ENCODE assay signal across 1 cellular context in the genomic region with DNA sequence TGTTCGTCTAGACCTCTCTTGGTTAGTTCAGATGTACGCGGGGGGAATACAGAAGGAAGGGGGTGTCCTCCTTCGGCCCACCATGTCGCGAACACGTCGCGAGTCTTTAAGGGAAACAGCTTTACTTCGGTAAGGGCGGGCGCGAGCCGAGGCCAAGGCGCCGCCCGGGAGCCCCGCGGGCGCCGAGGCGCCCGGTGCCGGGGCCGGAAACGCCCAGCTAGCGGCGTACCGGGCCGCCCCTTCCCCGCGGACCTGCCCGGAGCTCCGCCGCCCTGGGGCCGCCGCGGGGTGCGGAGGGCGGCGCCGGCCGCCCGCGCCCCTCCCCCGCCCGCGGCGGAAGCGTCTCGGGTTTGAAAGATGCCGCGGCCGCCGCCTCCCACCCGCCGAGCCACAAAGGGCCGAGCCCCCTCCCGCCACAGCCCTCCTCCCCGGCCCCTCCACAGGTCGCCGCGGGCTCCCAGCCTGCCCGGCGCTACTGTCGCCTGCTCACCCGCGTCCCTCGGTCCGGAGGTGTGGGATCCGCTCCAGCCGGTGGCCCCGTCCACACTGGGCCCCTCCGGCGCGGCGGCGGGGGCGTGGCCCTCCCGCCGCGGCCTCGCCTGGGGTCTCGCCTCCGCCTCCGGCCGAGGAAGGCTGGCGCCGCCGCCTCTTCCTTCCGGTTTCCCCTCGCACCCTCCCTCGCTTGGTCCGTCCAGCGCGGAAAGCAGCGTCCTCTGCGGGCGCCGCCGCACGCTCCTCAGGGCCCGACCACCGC.
TF ChIP-seq lines count a peak whose summit lies in the region.

A gene (minus strand): TSS at position 715 of the 754 bp plus-strand sequence. CDS start 12,156 bp downstream, outside the sequence.

TF ChIP-seq in K562, 482 proteins besides CTCF, POLR2A, EP300 and RAD21 (continued from another document and continues in another):
- TF ChIP-seq, protein P1, sequence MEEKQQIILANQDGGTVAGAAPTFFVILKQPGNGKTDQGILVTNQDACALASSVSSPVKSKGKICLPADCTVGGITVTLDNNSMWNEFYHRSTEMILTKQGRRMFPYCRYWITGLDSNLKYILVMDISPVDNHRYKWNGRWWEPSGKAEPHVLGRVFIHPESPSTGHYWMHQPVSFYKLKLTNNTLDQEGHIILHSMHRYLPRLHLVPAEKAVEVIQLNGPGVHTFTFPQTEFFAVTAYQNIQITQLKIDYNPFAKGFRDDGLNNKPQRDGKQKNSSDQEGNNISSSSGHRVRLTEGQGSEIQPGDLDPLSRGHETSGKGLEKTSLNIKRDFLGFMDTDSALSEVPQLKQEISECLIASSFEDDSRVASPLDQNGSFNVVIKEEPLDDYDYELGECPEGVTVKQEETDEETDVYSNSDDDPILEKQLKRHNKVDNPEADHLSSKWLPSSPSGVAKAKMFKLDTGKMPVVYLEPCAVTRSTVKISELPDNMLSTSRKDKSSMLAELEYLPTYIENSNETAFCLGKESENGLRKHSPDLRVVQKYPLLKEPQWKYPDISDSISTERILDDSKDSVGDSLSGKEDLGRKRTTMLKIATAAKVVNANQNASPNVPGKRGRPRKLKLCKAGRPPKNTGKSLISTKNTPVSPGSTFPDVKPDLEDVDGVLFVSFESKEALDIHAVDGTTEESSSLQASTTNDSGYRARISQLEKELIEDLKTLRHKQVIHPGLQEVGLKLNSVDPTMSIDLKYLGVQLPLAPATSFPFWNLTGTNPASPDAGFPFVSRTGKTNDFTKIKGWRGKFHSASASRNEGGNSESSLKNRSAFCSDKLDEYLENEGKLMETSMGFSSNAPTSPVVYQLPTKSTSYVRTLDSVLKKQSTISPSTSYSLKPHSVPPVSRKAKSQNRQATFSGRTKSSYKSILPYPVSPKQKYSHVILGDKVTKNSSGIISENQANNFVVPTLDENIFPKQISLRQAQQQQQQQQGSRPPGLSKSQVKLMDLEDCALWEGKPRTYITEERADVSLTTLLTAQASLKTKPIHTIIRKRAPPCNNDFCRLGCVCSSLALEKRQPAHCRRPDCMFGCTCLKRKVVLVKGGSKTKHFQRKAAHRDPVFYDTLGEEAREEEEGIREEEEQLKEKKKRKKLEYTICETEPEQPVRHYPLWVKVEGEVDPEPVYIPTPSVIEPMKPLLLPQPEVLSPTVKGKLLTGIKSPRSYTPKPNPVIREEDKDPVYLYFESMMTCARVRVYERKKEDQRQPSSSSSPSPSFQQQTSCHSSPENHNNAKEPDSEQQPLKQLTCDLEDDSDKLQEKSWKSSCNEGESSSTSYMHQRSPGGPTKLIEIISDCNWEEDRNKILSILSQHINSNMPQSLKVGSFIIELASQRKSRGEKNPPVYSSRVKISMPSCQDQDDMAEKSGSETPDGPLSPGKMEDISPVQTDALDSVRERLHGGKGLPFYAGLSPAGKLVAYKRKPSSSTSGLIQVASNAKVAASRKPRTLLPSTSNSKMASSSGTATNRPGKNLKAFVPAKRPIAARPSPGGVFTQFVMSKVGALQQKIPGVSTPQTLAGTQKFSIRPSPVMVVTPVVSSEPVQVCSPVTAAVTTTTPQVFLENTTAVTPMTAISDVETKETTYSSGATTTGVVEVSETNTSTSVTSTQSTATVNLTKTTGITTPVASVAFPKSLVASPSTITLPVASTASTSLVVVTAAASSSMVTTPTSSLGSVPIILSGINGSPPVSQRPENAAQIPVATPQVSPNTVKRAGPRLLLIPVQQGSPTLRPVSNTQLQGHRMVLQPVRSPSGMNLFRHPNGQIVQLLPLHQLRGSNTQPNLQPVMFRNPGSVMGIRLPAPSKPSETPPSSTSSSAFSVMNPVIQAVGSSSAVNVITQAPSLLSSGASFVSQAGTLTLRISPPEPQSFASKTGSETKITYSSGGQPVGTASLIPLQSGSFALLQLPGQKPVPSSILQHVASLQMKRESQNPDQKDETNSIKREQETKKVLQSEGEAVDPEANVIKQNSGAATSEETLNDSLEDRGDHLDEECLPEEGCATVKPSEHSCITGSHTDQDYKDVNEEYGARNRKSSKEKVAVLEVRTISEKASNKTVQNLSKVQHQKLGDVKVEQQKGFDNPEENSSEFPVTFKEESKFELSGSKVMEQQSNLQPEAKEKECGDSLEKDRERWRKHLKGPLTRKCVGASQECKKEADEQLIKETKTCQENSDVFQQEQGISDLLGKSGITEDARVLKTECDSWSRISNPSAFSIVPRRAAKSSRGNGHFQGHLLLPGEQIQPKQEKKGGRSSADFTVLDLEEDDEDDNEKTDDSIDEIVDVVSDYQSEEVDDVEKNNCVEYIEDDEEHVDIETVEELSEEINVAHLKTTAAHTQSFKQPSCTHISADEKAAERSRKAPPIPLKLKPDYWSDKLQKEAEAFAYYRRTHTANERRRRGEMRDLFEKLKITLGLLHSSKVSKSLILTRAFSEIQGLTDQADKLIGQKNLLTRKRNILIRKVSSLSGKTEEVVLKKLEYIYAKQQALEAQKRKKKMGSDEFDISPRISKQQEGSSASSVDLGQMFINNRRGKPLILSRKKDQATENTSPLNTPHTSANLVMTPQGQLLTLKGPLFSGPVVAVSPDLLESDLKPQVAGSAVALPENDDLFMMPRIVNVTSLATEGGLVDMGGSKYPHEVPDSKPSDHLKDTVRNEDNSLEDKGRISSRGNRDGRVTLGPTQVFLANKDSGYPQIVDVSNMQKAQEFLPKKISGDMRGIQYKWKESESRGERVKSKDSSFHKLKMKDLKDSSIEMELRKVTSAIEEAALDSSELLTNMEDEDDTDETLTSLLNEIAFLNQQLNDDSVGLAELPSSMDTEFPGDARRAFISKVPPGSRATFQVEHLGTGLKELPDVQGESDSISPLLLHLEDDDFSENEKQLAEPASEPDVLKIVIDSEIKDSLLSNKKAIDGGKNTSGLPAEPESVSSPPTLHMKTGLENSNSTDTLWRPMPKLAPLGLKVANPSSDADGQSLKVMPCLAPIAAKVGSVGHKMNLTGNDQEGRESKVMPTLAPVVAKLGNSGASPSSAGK (IDR thresholded peaks at IDR 0.05): no peak
- TF ChIP-seq SIN3B (IDR thresholded peaks at IDR 0.05; ENCODE audit: low read depth) (peak; percentile 28; the same call in 1 of the 2 replicates), PHB (CRISPR knock-in tag; IDR thresholded peaks at IDR 0.05) (no peak), FOXJ3 (CRISPR knock-in tag; IDR thresholded peaks at IDR 0.05) (no peak), SIX5 (IDR thresholded peaks at IDR 0.05; ENCODE audit: borderline replicate concordance in 1 of 2, insufficient read depth in 1 of 2, low read depth in 1 of 2, low read length in 2 of 2) (no peak), TSC22D4 (tag; IDR thresholded peaks at IDR 0.05) (no peak), SAFB (IDR thresholded peaks at IDR 0.05; ENCODE audit: borderline replicate concordance, low read depth, low read length) (no peak; the same call in 1 of the 2 replicates), LARP7 (IDR thresholded peaks at IDR 0.05) (no peak), HDGF (IDR thresholded peaks at IDR 0.05) (no peak), RUNX1 (IDR thresholded peaks at IDR 0.05; ENCODE audit: low read depth) (no peak), POU5F1 (IDR thresholded peaks at IDR 0.05; ENCODE audit: borderline replicate concordance, low read depth, low read length, partially characterized antibody) (no peak), ETS2 (tag; IDR thresholded peaks at IDR 0.05; ENCODE audit: borderline replicate concordance, poor library complexity, severe bottlenecking) (no peak), TAF15 (IDR thresholded peaks at IDR 0.05; ENCODE audit: low read depth, low read length) (no peak), HNRNPK (IDR thresholded peaks at IDR 0.05; ENCODE audit: low read depth, low read length, poor library complexity, severe bottlenecking) (no peak), FUS (optimal IDR thresholded peaks at IDR 0.05; ENCODE audit: low read depth, low read length) (peak; percentile 39), RBM14 (IDR thresholded peaks at IDR 0.05; ENCODE audit: borderline replicate concordance, insufficient read depth, low read depth, low read length) (no peak), CBX1 (IDR thresholded peaks at IDR 0.05; ENCODE audit: low read depth) (no peak), FOXK2 (conservative IDR thresholded peaks at IDR 0.05 in 1 of 2, IDR thresholded peaks at IDR 0.05 in 1 of 2; ENCODE audit: low read depth in 2 of 2) (no peak), EP400 (IDR thresholded peaks at IDR 0.05) (no peak), EZH2 (IDR thresholded peaks at IDR 0.05; ENCODE audit: borderline replicate concordance, low read depth, low read length) (no peak), TEAD2 (tag; IDR thresholded peaks at IDR 0.05) (no peak), CBFB (CRISPR knock-in tag; IDR thresholded peaks at IDR 0.05) (no peak)
- TF ChIP-seq, protein P2, sequence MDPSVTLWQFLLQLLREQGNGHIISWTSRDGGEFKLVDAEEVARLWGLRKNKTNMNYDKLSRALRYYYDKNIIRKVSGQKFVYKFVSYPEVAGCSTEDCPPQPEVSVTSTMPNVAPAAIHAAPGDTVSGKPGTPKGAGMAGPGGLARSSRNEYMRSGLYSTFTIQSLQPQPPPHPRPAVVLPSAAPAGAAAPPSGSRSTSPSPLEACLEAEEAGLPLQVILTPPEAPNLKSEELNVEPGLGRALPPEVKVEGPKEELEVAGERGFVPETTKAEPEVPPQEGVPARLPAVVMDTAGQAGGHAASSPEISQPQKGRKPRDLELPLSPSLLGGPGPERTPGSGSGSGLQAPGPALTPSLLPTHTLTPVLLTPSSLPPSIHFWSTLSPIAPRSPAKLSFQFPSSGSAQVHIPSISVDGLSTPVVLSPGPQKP (CRISPR knock-in tag; IDR thresholded peaks at IDR 0.05): no peak
- TF ChIP-seq, protein P3, sequence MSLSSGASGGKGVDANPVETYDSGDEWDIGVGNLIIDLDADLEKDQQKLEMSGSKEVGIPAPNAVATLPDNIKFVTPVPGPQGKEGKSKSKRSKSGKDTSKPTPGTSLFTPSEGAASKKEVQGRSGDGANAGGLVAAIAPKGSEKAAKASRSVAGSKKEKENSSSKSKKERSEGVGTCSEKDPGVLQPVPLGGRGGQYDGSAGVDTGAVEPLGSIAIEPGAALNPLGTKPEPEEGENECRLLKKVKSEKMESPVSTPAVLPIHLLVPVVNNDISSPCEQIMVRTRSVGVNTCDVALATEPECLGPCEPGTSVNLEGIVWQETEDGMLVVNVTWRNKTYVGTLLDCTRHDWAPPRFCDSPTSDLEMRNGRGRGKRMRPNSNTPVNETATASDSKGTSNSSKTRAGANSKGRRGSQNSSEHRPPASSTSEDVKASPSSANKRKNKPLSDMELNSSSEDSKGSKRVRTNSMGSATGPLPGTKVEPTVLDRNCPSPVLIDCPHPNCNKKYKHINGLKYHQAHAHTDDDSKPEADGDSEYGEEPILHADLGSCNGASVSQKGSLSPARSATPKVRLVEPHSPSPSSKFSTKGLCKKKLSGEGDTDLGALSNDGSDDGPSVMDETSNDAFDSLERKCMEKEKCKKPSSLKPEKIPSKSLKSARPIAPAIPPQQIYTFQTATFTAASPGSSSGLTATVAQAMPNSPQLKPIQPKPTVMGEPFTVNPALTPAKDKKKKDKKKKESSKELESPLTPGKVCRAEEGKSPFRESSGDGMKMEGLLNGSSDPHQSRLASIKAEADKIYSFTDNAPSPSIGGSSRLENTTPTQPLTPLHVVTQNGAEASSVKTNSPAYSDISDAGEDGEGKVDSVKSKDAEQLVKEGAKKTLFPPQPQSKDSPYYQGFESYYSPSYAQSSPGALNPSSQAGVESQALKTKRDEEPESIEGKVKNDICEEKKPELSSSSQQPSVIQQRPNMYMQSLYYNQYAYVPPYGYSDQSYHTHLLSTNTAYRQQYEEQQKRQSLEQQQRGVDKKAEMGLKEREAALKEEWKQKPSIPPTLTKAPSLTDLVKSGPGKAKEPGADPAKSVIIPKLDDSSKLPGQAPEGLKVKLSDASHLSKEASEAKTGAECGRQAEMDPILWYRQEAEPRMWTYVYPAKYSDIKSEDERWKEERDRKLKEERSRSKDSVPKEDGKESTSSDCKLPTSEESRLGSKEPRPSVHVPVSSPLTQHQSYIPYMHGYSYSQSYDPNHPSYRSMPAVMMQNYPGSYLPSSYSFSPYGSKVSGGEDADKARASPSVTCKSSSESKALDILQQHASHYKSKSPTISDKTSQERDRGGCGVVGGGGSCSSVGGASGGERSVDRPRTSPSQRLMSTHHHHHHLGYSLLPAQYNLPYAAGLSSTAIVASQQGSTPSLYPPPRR (CRISPR knock-in tag; IDR thresholded peaks at IDR 0.05; ENCODE audit: borderline replicate concordance): no peak
- TF ChIP-seq, protein P4, sequence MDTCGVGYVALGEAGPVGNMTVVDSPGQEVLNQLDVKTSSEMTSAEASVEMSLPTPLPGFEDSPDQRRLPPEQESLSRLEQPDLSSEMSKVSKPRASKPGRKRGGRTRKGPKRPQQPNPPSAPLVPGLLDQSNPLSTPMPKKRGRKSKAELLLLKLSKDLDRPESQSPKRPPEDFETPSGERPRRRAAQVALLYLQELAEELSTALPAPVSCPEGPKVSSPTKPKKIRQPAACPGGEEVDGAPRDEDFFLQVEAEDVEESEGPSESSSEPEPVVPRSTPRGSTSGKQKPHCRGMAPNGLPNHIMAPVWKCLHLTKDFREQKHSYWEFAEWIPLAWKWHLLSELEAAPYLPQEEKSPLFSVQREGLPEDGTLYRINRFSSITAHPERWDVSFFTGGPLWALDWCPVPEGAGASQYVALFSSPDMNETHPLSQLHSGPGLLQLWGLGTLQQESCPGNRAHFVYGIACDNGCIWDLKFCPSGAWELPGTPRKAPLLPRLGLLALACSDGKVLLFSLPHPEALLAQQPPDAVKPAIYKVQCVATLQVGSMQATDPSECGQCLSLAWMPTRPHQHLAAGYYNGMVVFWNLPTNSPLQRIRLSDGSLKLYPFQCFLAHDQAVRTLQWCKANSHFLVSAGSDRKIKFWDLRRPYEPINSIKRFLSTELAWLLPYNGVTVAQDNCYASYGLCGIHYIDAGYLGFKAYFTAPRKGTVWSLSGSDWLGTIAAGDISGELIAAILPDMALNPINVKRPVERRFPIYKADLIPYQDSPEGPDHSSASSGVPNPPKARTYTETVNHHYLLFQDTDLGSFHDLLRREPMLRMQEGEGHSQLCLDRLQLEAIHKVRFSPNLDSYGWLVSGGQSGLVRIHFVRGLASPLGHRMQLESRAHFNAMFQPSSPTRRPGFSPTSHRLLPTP (IDR thresholded peaks at IDR 0.05; ENCODE audit: borderline replicate concordance, extremely low read depth, insufficient read length): no peak
- TF ChIP-seq, protein P5, sequence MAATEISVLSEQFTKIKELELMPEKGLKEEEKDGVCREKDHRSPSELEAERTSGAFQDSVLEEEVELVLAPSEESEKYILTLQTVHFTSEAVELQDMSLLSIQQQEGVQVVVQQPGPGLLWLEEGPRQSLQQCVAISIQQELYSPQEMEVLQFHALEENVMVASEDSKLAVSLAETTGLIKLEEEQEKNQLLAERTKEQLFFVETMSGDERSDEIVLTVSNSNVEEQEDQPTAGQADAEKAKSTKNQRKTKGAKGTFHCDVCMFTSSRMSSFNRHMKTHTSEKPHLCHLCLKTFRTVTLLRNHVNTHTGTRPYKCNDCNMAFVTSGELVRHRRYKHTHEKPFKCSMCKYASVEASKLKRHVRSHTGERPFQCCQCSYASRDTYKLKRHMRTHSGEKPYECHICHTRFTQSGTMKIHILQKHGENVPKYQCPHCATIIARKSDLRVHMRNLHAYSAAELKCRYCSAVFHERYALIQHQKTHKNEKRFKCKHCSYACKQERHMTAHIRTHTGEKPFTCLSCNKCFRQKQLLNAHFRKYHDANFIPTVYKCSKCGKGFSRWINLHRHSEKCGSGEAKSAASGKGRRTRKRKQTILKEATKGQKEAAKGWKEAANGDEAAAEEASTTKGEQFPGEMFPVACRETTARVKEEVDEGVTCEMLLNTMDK (IDR thresholded peaks at IDR 0.05; ENCODE audit: borderline replicate concordance, insufficient read depth, low read depth, low read length, poor library complexity, severe bottlenecking): peak; percentile 61
- TF ChIP-seq, protein P6, sequence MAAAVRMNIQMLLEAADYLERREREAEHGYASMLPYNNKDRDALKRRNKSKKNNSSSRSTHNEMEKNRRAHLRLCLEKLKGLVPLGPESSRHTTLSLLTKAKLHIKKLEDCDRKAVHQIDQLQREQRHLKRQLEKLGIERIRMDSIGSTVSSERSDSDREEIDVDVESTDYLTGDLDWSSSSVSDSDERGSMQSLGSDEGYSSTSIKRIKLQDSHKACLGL (CRISPR knock-in tag; IDR thresholded peaks at IDR 0.05; ENCODE audit: borderline replicate concordance, poor library complexity, severe bottlenecking): no peak
